Comparison of ENCODE assay signal across 27 cellular contexts in the genomic region with DNA sequence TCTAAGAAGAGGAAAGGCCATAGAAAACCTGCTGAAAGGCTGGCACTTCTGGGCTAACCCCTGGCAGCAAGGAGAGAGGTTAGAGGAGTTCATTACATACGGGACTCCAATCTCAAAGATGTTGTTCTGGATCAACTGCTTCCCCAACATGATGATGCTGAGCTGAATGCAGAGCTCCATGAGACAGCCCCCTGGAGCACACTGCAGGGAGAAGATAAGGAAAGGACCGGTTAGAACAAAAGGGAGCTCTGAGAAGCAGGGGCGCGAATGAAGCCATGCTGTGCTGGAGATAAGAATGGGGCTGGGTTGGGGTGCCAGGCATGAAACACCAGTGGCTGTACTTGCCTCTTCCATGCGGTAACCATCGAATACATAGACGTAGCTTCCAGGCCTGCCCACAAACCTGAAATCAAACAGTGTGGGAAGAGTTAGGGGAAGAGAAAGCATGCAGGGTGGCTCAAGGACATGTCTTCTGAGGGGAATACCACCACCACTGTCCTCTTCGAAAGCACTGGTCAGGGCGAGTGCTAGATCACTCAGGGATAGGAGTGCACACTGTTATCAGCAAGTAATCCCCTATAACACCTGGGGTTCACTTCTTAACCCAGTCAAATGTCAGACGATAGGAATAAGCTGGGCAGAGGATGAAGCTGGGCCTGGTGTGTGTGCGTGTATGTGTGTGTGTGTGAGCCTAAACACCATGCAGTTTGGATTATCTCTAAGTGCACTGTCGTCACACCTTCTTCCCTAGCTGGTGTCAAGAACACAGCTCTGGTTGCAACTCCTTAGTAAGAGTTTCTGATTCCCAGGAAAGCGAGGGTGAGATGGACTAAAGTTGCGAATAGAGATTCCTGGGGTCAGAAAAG.
DNase-seq lines count a peak whose midpoint lies in the region; ATAC-seq, FAIRE-seq and TF ChIP-seq lines count a peak whose summit lies in the region.
"Had no signal": no experiment of that assay in that cellular context is flagged by ENCODE, and none has a peak within 500 bp of the region (broad histone marks: within the 10 kb centered on the region; RNA-seq: fewer than 3 reads in every experiment).

No MANE protein-coding gene starts in this region.

- no peak overlapping the region for H3K9ac ChIP-seq in endodermal cell (ENCODE audit: extremely low read depth, low read length, poor library complexity, severe bottlenecking)

- WGBS in endodermal cell (ENCODE audit: insufficient coverage in 1 of 2, insufficient read length in 1 of 2), 2 experiments, result 88 to 92% methylated on average over 10 to 14 of the region's 14 CpGs

- no peaks in the 10 kb centered on the region for H3K9me3 ChIP-seq in endodermal cell (ENCODE audit: control insufficient read depth, low read length)
- H3K9me3 ChIP-seq: BE2C had no signal

- no peaks in the 10 kb centered on the region for H3K9me3 Mint-ChIP-seq in natural killer cell treated with Interleukin-12 subunit alpha and Interleukin-12 subunit beta and Interleukin-15 and Interleukin-18, amount 100 ng/mL, for 72 hours
- no peaks in the 10 kb centered on the region for H3K9me3 Mint-ChIP-seq in natural killer cell
- no peaks in the 10 kb centered on the region for H3K9me3 Mint-ChIP-seq in endodermal cell
- H3K9me3 Mint-ChIP-seq: CD8-positive, alpha-beta memory T cell had no signal

- H3K27me3 ChIP-seq in endodermal cell (ENCODE audit: control insufficient read depth, insufficient read depth, low read length, poor library complexity, severe bottlenecking), result no peaks in the 10 kb centered on the region
- H3K27me3 ChIP-seq: BE2C had no signal

- no peak overlapping the region for H3K4me3 Mint-ChIP-seq in natural killer cell treated with Interleukin-12 subunit alpha and Interleukin-12 subunit beta and Interleukin-15 and Interleukin-18, amount 100 ng/mL, for 72 hours
- H3K4me3 Mint-ChIP-seq in natural killer cell (no peak overlapping the region), endodermal cell (no peak overlapping the region)
- H3K4me3 Mint-ChIP-seq: CD14-positive monocyte; CD8-positive, alpha-beta memory T cell had no signal

- H3K4me1 ChIP-seq in endodermal cell (ENCODE audit: control insufficient read depth, insufficient read depth, low read length), result no peaks in the 10 kb centered on the region
- H3K4me1 ChIP-seq: BE2C had no signal

- no peaks in the 10 kb centered on the region for H3K36me3 ChIP-seq in endodermal cell (ENCODE audit: control insufficient read depth, insufficient read depth, low read length)
- H3K36me3 ChIP-seq: BE2C had no signal

- H3K4me3 ChIP-seq in endodermal cell (ENCODE audit: low read length), result no peak overlapping the region

- intact Hi-C loops in natural killer cell (cut with micrococcal nuclease), result no loop called here

- H3K27ac ChIP-seq in endodermal cell (ENCODE audit: low read depth, low read length), result no peak overlapping the region
- H3K27ac ChIP-seq: HL-60, RWPE1 had no signal

- no peaks in the 10 kb centered on the region for H3K4me1 Mint-ChIP-seq in natural killer cell treated with Interleukin-12 subunit alpha and Interleukin-12 subunit beta and Interleukin-15 and Interleukin-18, amount 100 ng/mL, for 72 hours (ENCODE audit: low read depth in 2 of 2)
- H3K4me1 Mint-ChIP-seq in natural killer cell (no peaks in the 10 kb centered on the region), endodermal cell (peaks cover 20% of the 10 kb centered on the region)
- H3K4me1 Mint-ChIP-seq: CD14-positive monocyte; CD8-positive, alpha-beta memory T cell had no signal

- no peaks in the 10 kb centered on the region for H3K36me3 Mint-ChIP-seq in natural killer cell treated with Interleukin-12 subunit alpha and Interleukin-12 subunit beta and Interleukin-15 and Interleukin-18, amount 100 ng/mL, for 72 hours
- H3K36me3 Mint-ChIP-seq in natural killer cell (no peaks in the 10 kb centered on the region), endodermal cell (ENCODE audit: low read depth) (peaks cover 5% of the 10 kb centered on the region)
- H3K36me3 Mint-ChIP-seq: CD14-positive monocyte; CD8-positive, alpha-beta memory T cell had no signal

- ATAC-seq in natural killer cell treated with Interleukin-12 subunit alpha and Interleukin-12 subunit beta and Interleukin-15 and Interleukin-18, amount 100 ng/mL, for 72 hours, result peak; percentile 34 to 50
- ATAC-seq in natural killer cell (no peak), HG03460 (IDR thresholded peaks at IDR 0.05; ENCODE audit: unreplicated experiment) (no peak), HG02938 (IDR thresholded peaks at IDR 0.05; ENCODE audit: unreplicated experiment) (no peak)
- ATAC-seq: HepG2, Panc1 had no signal

- FAIRE-seq in urothelium cell line (lab: Jason Lieb, UNC), result peak; percentile 84
- FAIRE-seq: GM18507, HepG2 had no signal

- H3K27ac Mint-ChIP-seq in natural killer cell treated with Interleukin-12 subunit alpha and Interleukin-12 subunit beta and Interleukin-15 and Interleukin-18, amount 100 ng/mL, for 72 hours, result no peak overlapping the region
- H3K27ac Mint-ChIP-seq in natural killer cell, result no peak overlapping the region
- H3K27ac Mint-ChIP-seq in endodermal cell, result no peak overlapping the region
- H3K27ac Mint-ChIP-seq: CD8-positive, alpha-beta memory T cell had no signal

- no peak for DNase-seq in natural killer cell treated with Interleukin-12 subunit alpha and Interleukin-12 subunit beta and Interleukin-15 and Interleukin-18, amount 100 ng/mL, for 72 hours (ENCODE audit: low spot score)
- DNase-seq in natural killer cell (no peak), OCI-M1 (lab: John Stamatoyannopoulos, UW) (peak; percentile 40), endodermal cell (peak; percentile 68), urothelium cell line (ENCODE audit: low spot score) (no peak)
- DNase-seq in central memory CD4-positive, alpha-beta T cell, result no peak
- DNase-seq: 8988T; ACHN; BE2C; Calu3; CD8-positive, alpha-beta memory T cell; H7; Kasumi-1; NCI-H1105 treated with DMSO at 0.1 percent for 48 hours; NCI-H146; NCI-H1930; NCI-H2107; NCI-H774; SHP77 had no signal

- TF ChIP-seq CTCF in natural killer cell (IDR thresholded peaks at IDR 0.05) (no peak), endodermal cell (conservative IDR thresholded peaks at IDR 0.05) (no peak)

- peaks cover 12% of the 10 kb centered on the region in 2 donors for H3K27me3 Mint-ChIP-seq in natural killer cell treated with Interleukin-12 subunit alpha and Interleukin-12 subunit beta and Interleukin-15 and Interleukin-18, amount 100 ng/mL, for 72 hours
- H3K27me3 Mint-ChIP-seq in natural killer cell (ENCODE audit: low read depth in 2 of 2), result peaks cover 5 to 10% of the 10 kb centered on the region in 2 donors
- H3K27me3 Mint-ChIP-seq in endodermal cell (ENCODE audit: insufficient read depth), result no peaks in the 10 kb centered on the region
- H3K27me3 Mint-ChIP-seq: CD8-positive, alpha-beta memory T cell had no signal

Comparison
In these comparisons a context has a peak if more than half of its experiments do, and no peak if none do; other contexts are left out.
1. ATAC-seq: peak in natural killer cell treated with Interleukin-12 subunit alpha and Interleukin-12 subunit beta and Interleukin-15 and Interleukin-18, amount 100 ng/mL, for 72 hours (2 of 2); none in natural killer cell (0 of 3), HG03460 (single experiment) and HG02938 (single experiment).
2. DNase-seq: peak in OCI-M1 (single experiment) and endodermal cell (single experiment); none in natural killer cell treated with Interleukin-12 subunit alpha and Interleukin-12 subunit beta and Interleukin-15 and Interleukin-18, amount 100 ng/mL, for 72 hours (single experiment), natural killer cell (single experiment), urothelium cell line (single experiment) and central memory CD4-positive, alpha-beta T cell (single experiment).